17 cellular contexts compared by ENCODE assay signal in genomic region chr13:100306444-100306999, GRCh38.
"Had no signal": no experiment of that assay in that cellular context is flagged by ENCODE, and none has a peak within 500 bp of the region (broad histone marks: within the 10 kb centered on the region; RNA-seq: fewer than 3 reads in every experiment).

No MANE protein-coding gene starts in this region.

- H3K27me3 ChIP-seq: breast epithelium, gastrocnemius medialis, right atrium auricular region, stomach had no signal

- H3K4me3 ChIP-seq: breast epithelium, gastrocnemius medialis, right atrium auricular region, skin epidermis, stomach had no signal

- H3K27ac ChIP-seq: breast epithelium, gastrocnemius medialis, parathyroid adenoma, right atrium auricular region, skin epidermis, stomach had no signal

- H3K36me3 ChIP-seq: breast epithelium, gastrocnemius medialis had no signal

- H3K4me1 ChIP-seq: breast epithelium, gastrocnemius medialis, parathyroid adenoma, right atrium auricular region, stomach had no signal

- FAIRE-seq: kidney, urothelium cell line had no signal

- H3K4me3 Mint-ChIP-seq: activated B cell treated with CpG ODN at 0.5 μM for 24 hours; activated CD8-positive, alpha-beta memory T cell treated with anti-CD3 and anti-CD28 coated beads, Interleukin-2, amount 10 ng/mL, durations not matched to agents 7 days and 5 days; activated naive CD8-positive, alpha-beta T cell; activated T-cell treated with anti-CD3 and anti-CD28 coated beads, Interleukin-2, amount 50 U/mL, for 4 hours; T-helper 1 cell treated with Interleukin-12 subunit alpha and Interleukin-12 subunit beta and Interleukin-4 antibody, amounts not matched to agents 30 μg/mL and 1 μg/mL, for 36 hours had no signal

- DNase-seq: activated B cell treated with CpG ODN at 0.5 μM for 24 hours; activated CD4-positive, alpha-beta T cell treated with anti-CD3 and anti-CD28 coated beads, Interleukin-2, amount 50 U/mL, for 1 hour; activated CD8-positive, alpha-beta memory T cell treated with anti-CD3 and anti-CD28 coated beads, Interleukin-2, amount 10 ng/mL, durations not matched to agents 7 days and 5 days; activated effector memory CD4-positive, alpha-beta T cell treated with anti-CD3 and anti-CD28 coated beads, Interleukin-2, amount 50 U/mL, for 16 hours; activated T-cell treated with anti-CD3 and anti-CD28 coated beads, Interleukin-2, amount 50 U/mL, for 4 hours; amygdala; gastrocnemius medialis; kidney; stimulated activated CD4-positive, alpha-beta T cell treated with anti-CD3 and anti-CD28 coated beads, Interleukin-4, amount 100 ng/mL, for 4 hours; stomach had no signal

- H3K27me3 Mint-ChIP-seq: activated B cell treated with CpG ODN at 0.5 μM for 24 hours; activated CD8-positive, alpha-beta memory T cell treated with anti-CD3 and anti-CD28 coated beads, Interleukin-2, amount 10 ng/mL, durations not matched to agents 7 days and 5 days; activated naive CD8-positive, alpha-beta T cell had no signal

- ATAC-seq: activated CD8-positive, alpha-beta memory T cell treated with anti-CD3 and anti-CD28 coated beads, Interleukin-2, amount 10 ng/mL, durations not matched to agents 7 days and 5 days; activated T-cell treated with anti-CD3 and anti-CD28 coated beads, Interleukin-2, amount 50 U/mL, for 4 hours; gastrocnemius medialis had no signal

- H3K27ac Mint-ChIP-seq: activated B cell treated with CpG ODN at 0.5 μM for 24 hours; activated CD8-positive, alpha-beta memory T cell treated with anti-CD3 and anti-CD28 coated beads, Interleukin-2, amount 10 ng/mL, durations not matched to agents 7 days and 5 days; activated naive CD8-positive, alpha-beta T cell; T-helper 1 cell treated with Interleukin-12 subunit alpha and Interleukin-12 subunit beta and Interleukin-4 antibody, amounts not matched to agents 30 μg/mL and 1 μg/mL, for 36 hours had no signal

- H3K4me1 Mint-ChIP-seq: activated B cell treated with CpG ODN at 0.5 μM for 24 hours; activated CD8-positive, alpha-beta memory T cell treated with anti-CD3 and anti-CD28 coated beads, Interleukin-2, amount 10 ng/mL, durations not matched to agents 7 days and 5 days had no signal

- H2AFZ ChIP-seq: parathyroid adenoma had no signal

- H3K9me3 Mint-ChIP-seq: activated B cell treated with CpG ODN at 0.5 μM for 24 hours; activated T-cell treated with anti-CD3 and anti-CD28 coated beads, Interleukin-2, amount 50 U/mL, for 4 hours; T-helper 1 cell treated with Interleukin-12 subunit alpha and Interleukin-12 subunit beta and Interleukin-4 antibody, amounts not matched to agents 30 μg/mL and 1 μg/mL, for 36 hours had no signal

- H3K79me2 ChIP-seq: parathyroid adenoma had no signal
